Comparison of ENCODE assay signal across 9 cellular contexts in genomic region chr11:36507824-36508489, GRCh38. TPM values are rescaled to one million over a fixed set of nuclear protein-coding genes. Genes with fewer than 3 reads are reported as not detected.
A peak's percentile ranks its signal among the peaks of the same experiment; 100 is the strongest.
DNase-seq lines count a peak whose midpoint lies in the region; ATAC-seq and TF ChIP-seq lines count a peak whose summit lies in the region.
"Had no signal": no experiment of that assay in that cellular context is flagged by ENCODE, and none has a peak within 500 bp of the region (broad histone marks: within the 10 kb centered on the region; RNA-seq: fewer than 3 reads in every experiment).

No MANE protein-coding gene starts in this region.

- DNase-seq in breast epithelium (ENCODE audit: low spot score in 2 of 2) (no peak), hepatic stellate cell (ENCODE audit: low spot score) (no peak), DMS 273 treated with DMSO at 0.1 percent for 48 hours (lab: John Stamatoyannopoulos, UW) (no peak)
- no peak for DNase-seq in naive thymus-derived CD8-positive, alpha-beta T cell
- DNase-seq: NCI-H2171 treated with DMSO at 0.1 percent for 48 hours had no signal

- H3K4me1 ChIP-seq in BLaER1 (peaks cover 44% of the 10 kb centered on the region), KMS-11 (ENCODE audit: low read depth, poor library complexity, severe bottlenecking) (peaks cover 8% of the 10 kb centered on the region), breast epithelium (peaks cover 0 to 4% of the 10 kb centered on the region in 2 donors)

- H3K36me3 ChIP-seq in BLaER1 (peaks cover 15% of the 10 kb centered on the region), KMS-11 (ENCODE audit: insufficient read depth) (no peaks in the 10 kb centered on the region), breast epithelium (no peaks in the 10 kb centered on the region)

- H3K27me3 ChIP-seq in BLaER1 (no peaks in the 10 kb centered on the region), KMS-11 (ENCODE audit: insufficient read depth, low read depth) (no peaks in the 10 kb centered on the region), breast epithelium (no peaks in the 10 kb centered on the region)

- no peak for ATAC-seq in naive thymus-derived CD8-positive, alpha-beta T cell
- ATAC-seq in HG02970 (IDR thresholded peaks at IDR 0.05; ENCODE audit: low FRiP score, unreplicated experiment) (no peak), GM21737 (IDR thresholded peaks at IDR 0.05; ENCODE audit: unreplicated experiment) (no peak)

- peak overlapping the region in 9 of 10 donors; percentile 1 to 100 (median 98) for H3K4me3 Mint-ChIP-seq in naive thymus-derived CD8-positive, alpha-beta T cell

- peaks cover 0 to under 1% (median 0%) of the 10 kb centered on the region in 5 donors for H3K27me3 Mint-ChIP-seq in naive thymus-derived CD8-positive, alpha-beta T cell

- TF ChIP-seq CTCF in KMS-11 (conservative IDR thresholded peaks at IDR 0.05; ENCODE audit: low read depth, low read length) (no peak), breast epithelium (IDR thresholded peaks at IDR 0.05) (no peak)

- H3K27ac ChIP-seq in BLaER1 (no peak overlapping the region), KMS-11 (no peak overlapping the region), breast epithelium (peak overlapping the region; percentile 20)

- H3K9me3 ChIP-seq in BLaER1 (peaks cover under 1% of the 10 kb centered on the region; the same call in 1 of the 2 replicates), breast epithelium (no peaks in the 10 kb centered on the region)

- peaks cover 0 to 17% (median 0%) of the 10 kb centered on the region in 3 donors for H3K36me3 Mint-ChIP-seq in naive thymus-derived CD8-positive, alpha-beta T cell

- no peak for TF ChIP-seq POLR2A in breast epithelium (IDR thresholded peaks at IDR 0.05)

- H3K9me3 Mint-ChIP-seq in naive thymus-derived CD8-positive, alpha-beta T cell: no peaks in the 10 kb centered on the region

- POLR2A ChIA-PET in naive thymus-derived CD8-positive, alpha-beta T cell (lab: Charles Lee): no interaction called here

- peaks cover 13% of the 10 kb centered on the region; the same call in 1 of the 2 replicates for H3K79me2 ChIP-seq in KMS-11 (ENCODE audit: insufficient read depth, low read depth)

- peak overlapping the region in 8 of 10 donors; percentile 46 to 97 (median 94) for H3K27ac Mint-ChIP-seq in naive thymus-derived CD8-positive, alpha-beta T cell

- H3K4me3 ChIP-seq in BLaER1 (peak overlapping the region; percentile 98; the same call in 1 of the 2 replicates), KMS-11 (IDR thresholded peaks at IDR 0.05; ENCODE audit: insufficient read depth, low read depth, low read length) (no peak overlapping the region), breast epithelium (peak overlapping the region in 1 of 3 donors; percentile 93)

- H3K4me2 ChIP-seq in BLaER1: peak overlapping the region; percentile 76
- H3K4me2 ChIP-seq in KMS-11: peak overlapping the region; percentile 44

- intact Hi-C loops in breast epithelium (cut with DNase I; ENCODE audit: low total_unique reads): no loop called here

- H2AFZ ChIP-seq in KMS-11 (ENCODE audit: low read depth): no peak overlapping the region

- H3K4me1 Mint-ChIP-seq in naive thymus-derived CD8-positive, alpha-beta T cell: peaks cover 31 to 50% (median 47%) of the 10 kb centered on the region in 4 donors

- H3K9ac ChIP-seq in BLaER1: peak overlapping the region; percentile 91; the same call in 1 of the 2 replicates
- H3K9ac ChIP-seq in KMS-11: no peak overlapping the region

- H4K20me1 ChIP-seq in BLaER1: peaks cover 59% of the 10 kb centered on the region
- H4K20me1 ChIP-seq in KMS-11 (ENCODE audit: insufficient read depth): no peaks in the 10 kb centered on the region

RNA-seq across cellular contexts. Expression of gene TRAF6, which starts 2.1 kb away (rescaled TPM):
- total RNA-seq in breast epithelium: 10 to 100 TPM; 11.5 to 19.9 (median 16.8) TPM
- 10 to 100 TPM; 18.9 TPM for total RNA-seq in naive thymus-derived CD8-positive, alpha-beta T cell
- 1 to 10 TPM; 5.4 to 9.5 (median 6.9) TPM for polyA plus RNA-seq in naive thymus-derived CD8-positive, alpha-beta T cell

RNA-seq across cellular contexts. Expression of gene RAG1, which starts 59.9 kb away (rescaled TPM):
- total RNA-seq in breast epithelium: 1 to 10 TPM in 2 of 3 donors, under 1 TPM in 1; 0.32 to 1.5 (median 1.3) TPM
- total RNA-seq in naive thymus-derived CD8-positive, alpha-beta T cell: under 1 TPM; 0.58 to 0.68 TPM
- under 1 TPM in 2 of 3 donors, not detected in 1; 0.05 to 0.24 TPM for polyA plus RNA-seq in naive thymus-derived CD8-positive, alpha-beta T cell

Comparison
In these comparisons a context has a peak if more than half of its experiments do, and no peak if none do; other contexts are left out.
1. H3K27ac ChIP-seq: peak in breast epithelium (2 of 2); none in BLaER1 (single experiment) and KMS-11 (single experiment).